Comparison of ENCODE assay signal across 8 cellular contexts in genomic region chr12:111596985-111597730, GRCh38. TPM values are rescaled to one million over a fixed set of nuclear protein-coding genes. Genes with fewer than 3 reads are reported as not detected.
DNase-seq lines count a peak whose midpoint lies in the region; ATAC-seq, FAIRE-seq and TF ChIP-seq lines count a peak whose summit lies in the region.

No MANE protein-coding gene starts in this region.

- no peaks in the 10 kb centered on the region for H3K9me3 ChIP-seq in iPS-20b (ENCODE audit: insufficient read depth, low read depth, low read length)
- no peaks in the 10 kb centered on the region for H3K9me3 ChIP-seq in sigmoid colon

- FAIRE-seq in bronchial epithelial cell (lab: Jason Lieb, UNC): no peak

- intact Hi-C loops in sigmoid colon (cut with DNase I): loop anchor here (5.0 kb wide), 2 partner anchors 40 to 90 kb away; partner anchors contain the start of genes ACAD10 and BRAP

- no peaks in the 10 kb centered on the region for H3K36me3 ChIP-seq in bronchial epithelial cell (ENCODE audit: control insufficient read depth, insufficient read depth, low read length)
- no peaks in the 10 kb centered on the region for H3K36me3 ChIP-seq in iPS-20b (ENCODE audit: insufficient read depth, low read depth, low read length)
- H3K36me3 ChIP-seq in sigmoid colon: no peaks in the 10 kb centered on the region

- DNase-seq in EL (peak; percentile 75), LNCaP clone FGC (ENCODE audit: low read depth) (peak; percentile 65), bronchial epithelial cell (ENCODE audit: low read depth) (peak; percentile 39), sigmoid colon (peak; percentile 68), NCI-H128 (lab: John Stamatoyannopoulos, UW; ENCODE audit: unreplicated experiment) (no peak)

- peak overlapping the region; percentile 98 for H3K4me3 ChIP-seq in LNCaP clone FGC (ENCODE audit: low read depth, low read length)
- H3K4me3 ChIP-seq in bronchial epithelial cell (ENCODE audit: low read depth, low read length): peak overlapping the region; percentile 94
- H3K4me3 ChIP-seq in iPS-20b (ENCODE audit: low read length): peak overlapping the region; percentile 70
- H3K4me3 ChIP-seq in sigmoid colon: peak overlapping the region; percentile 83 to 97 (median 96)

- WGBS in sigmoid colon, 2 donors: 4% methylated on average over 27 of the region's 27 CpGs

- ATAC-seq in SK-N-SH treated with all-trans-retinoic acid at 6 μM for 48 hours (peak; percentile 47), HG03175 (IDR thresholded peaks at IDR 0.05; ENCODE audit: unreplicated experiment) (no peak)

- TF ChIP-seq EP300 in sigmoid colon (IDR thresholded peaks at IDR 0.05): no peak

- TF ChIP-seq CTCF in LNCaP clone FGC (IDR thresholded peaks at IDR 0.05; ENCODE audit: control insufficient read depth, extremely low read depth, insufficient read depth) (no peak), bronchial epithelial cell (IDR thresholded peaks at IDR 0.05; ENCODE audit: insufficient read depth, low read length, severe bottlenecking) (no peak), sigmoid colon (IDR thresholded peaks at IDR 0.05) (no peak)

- H3K4me1 ChIP-seq in iPS-20b (ENCODE audit: insufficient read depth, low read length): peaks cover 7% of the 10 kb centered on the region
- peaks cover 0 to 61% (median 49%) of the 10 kb centered on the region in 4 donors for H3K4me1 ChIP-seq in sigmoid colon

- H3K27ac ChIP-seq in iPS-20b (ENCODE audit: low read length): no peak overlapping the region
- H3K27ac ChIP-seq in sigmoid colon: peak overlapping the region; percentile 96 to 99 (median 98)

- peak in 1 of 2 donors; percentile 12 for TF ChIP-seq POLR2A in sigmoid colon (IDR thresholded peaks at IDR 0.05)

- peak overlapping the region; percentile 63; the same call in 1 of the 2 replicates for H3K9ac ChIP-seq in iPS-20b (ENCODE audit: low read depth, low read length)

- no peaks in the 10 kb centered on the region for H3K27me3 ChIP-seq in bronchial epithelial cell (ENCODE audit: control insufficient read depth, insufficient read depth, low read length)
- no peaks in the 10 kb centered on the region for H3K27me3 ChIP-seq in iPS-20b (ENCODE audit: insufficient read depth, low read length)
- no peaks in the 10 kb centered on the region for H3K27me3 ChIP-seq in sigmoid colon

TF ChIP-seq in SK-N-SH treated with all-trans-retinoic acid at 6 μM for 48 hours, 23 proteins besides CTCF, POLR2A, EP300 and RAD21:
- TF ChIP-seq SNAI2 (CRISPR knock-in tag; IDR thresholded peaks at IDR 0.05): no peak
- no peak for TF ChIP-seq PPARA (CRISPR knock-in tag; IDR thresholded peaks at IDR 0.05; ENCODE audit: borderline replicate concordance)
- TF ChIP-seq ZC3H10 (CRISPR knock-in tag; IDR thresholded peaks at IDR 0.05): no peak
- TF ChIP-seq TOX (CRISPR knock-in tag; IDR thresholded peaks at IDR 0.05; ENCODE audit: borderline replicate concordance): no peak
- TF ChIP-seq TCF4 (CRISPR knock-in tag; IDR thresholded peaks at IDR 0.05; ENCODE audit: borderline replicate concordance): no peak
- no peak for TF ChIP-seq ZNF8 (CRISPR knock-in tag; IDR thresholded peaks at IDR 0.05)
- TF ChIP-seq PATZ1 (CRISPR knock-in tag; IDR thresholded peaks at IDR 0.05; ENCODE audit: borderline replicate concordance): no peak
- no peak for TF ChIP-seq TSHZ2 (CRISPR knock-in tag; IDR thresholded peaks at IDR 0.05)
- no peak for TF ChIP-seq CREB5 (CRISPR knock-in tag; IDR thresholded peaks at IDR 0.05; ENCODE audit: low read depth)

RNA-seq across cellular contexts. Expression of gene ATXN2, which starts 2.0 kb away (rescaled TPM):
- 8.7 and 11.0 TPM in 2 replicates for total RNA-seq in bronchial epithelial cell
- 100 to 1,000 TPM in 1 of 4 donors, 10 to 100 TPM in 3; 42.5 to 119 (median 54.7) TPM for total RNA-seq in sigmoid colon
- polyA plus RNA-seq in sigmoid colon: 10 to 100 TPM in 2 of 3 donors, 1 to 10 TPM in 1; 6.5 to 24.3 (median 10.2) TPM
